In genomic region chr16:2133797-2134196, GRCh38 we compare ENCODE assay signal across 1 cellular context. TPM values are rescaled to one million over a fixed set of nuclear protein-coding genes. Genes with fewer than 3 reads are reported as not detected.
"Had no signal": no experiment of that assay in that cellular context is flagged by ENCODE, and none has a peak within 500 bp of the region (broad histone marks: within the 10 kb centered on the region; RNA-seq: fewer than 3 reads in every experiment).

No MANE protein-coding gene starts in this region.

RNA-seq across cellular contexts. Expression of gene RAB26, which starts 14.6 kb away (rescaled TPM):
- total RNA-seq: tibial nerve had no signal
